Comparison of ENCODE assay signal across 14 cellular contexts in the genomic region with DNA sequence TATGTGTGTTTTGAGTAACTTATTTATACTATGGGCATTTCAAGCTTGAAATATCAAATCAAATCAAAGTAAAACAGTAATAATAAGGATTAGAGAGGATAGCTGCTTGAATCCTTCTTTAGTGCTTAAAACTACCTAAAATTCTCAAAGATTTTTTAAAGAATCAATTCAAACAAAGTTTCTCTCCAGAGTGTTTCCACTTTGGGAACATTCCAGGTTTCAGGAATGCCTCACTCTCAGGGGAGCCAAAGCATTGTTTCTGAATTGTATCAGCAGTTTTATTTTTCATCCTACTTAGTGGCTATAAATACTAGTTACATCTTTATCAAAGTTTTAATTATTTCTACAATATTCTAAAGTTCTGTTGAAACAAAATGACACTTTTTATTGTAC. TPM values are rescaled to one million over a fixed set of nuclear protein-coding genes. Genes with fewer than 3 reads are reported as not detected.
DNase-seq lines count a peak whose midpoint lies in the region; ATAC-seq, FAIRE-seq and TF ChIP-seq lines count a peak whose summit lies in the region.
"Had no signal": no experiment of that assay in that cellular context is flagged by ENCODE, and none has a peak within 500 bp of the region (broad histone marks: within the 10 kb centered on the region; RNA-seq: fewer than 3 reads in every experiment).

No MANE protein-coding gene starts in this region.

- H3K27me3 ChIP-seq in HUES64 (ENCODE audit: insufficient read depth, low read length) (no peaks in the 10 kb centered on the region), right lobe of liver (no peaks in the 10 kb centered on the region), stomach (no peaks in the 10 kb centered on the region)

- FAIRE-seq in H54 (lab: Jason Lieb, UNC) = no peak
- FAIRE-seq: K562 had no signal

- TF ChIP-seq EP300 in stomach (IDR thresholded peaks at IDR 0.05) = no peak

- ATAC-seq in right lobe of liver = peak in 2 of 4 donors; percentile 14 to 22
- ATAC-seq in HG03442 (IDR thresholded peaks at IDR 0.05; ENCODE audit: unreplicated experiment) = no peak
- ATAC-seq in HG03354 (IDR thresholded peaks at IDR 0.05; ENCODE audit: poor library complexity, severe bottlenecking, unreplicated experiment) = no peak
- ATAC-seq: K562; stimulated activated naive CD8-positive, alpha-beta T cell treated with anti-CD3 and anti-CD28 coated beads, Interleukin-15, amount 100 ng/mL, for 72 hours had no signal

- intact Hi-C loops in right lobe of liver (cut with DNase I) = no loop called here
- intact Hi-C loops in stomach (cut with DNase I; ENCODE audit: low total_unique reads) = no loop called here

- peaks cover 31% of the 10 kb centered on the region for H3K4me1 ChIP-seq in HUES64 (ENCODE audit: insufficient read depth, low read length)
- no peaks in the 10 kb centered on the region for H3K4me1 ChIP-seq in right lobe of liver
- peaks cover 0 to 21% (median 13%) of the 10 kb centered on the region in 4 donors for H3K4me1 ChIP-seq in stomach

- H3K27ac ChIP-seq in HUES64 (ENCODE audit: low read depth, low read length) (peak overlapping the region; percentile 53), right lobe of liver (peak overlapping the region; percentile 17 to 31 (median 28)), stomach (peak overlapping the region in 4 of 5 donors; percentile 71 to 82 (median 76))

- TF ChIP-seq POLR2A in right lobe of liver (IDR thresholded peaks at IDR 0.05) = no peak
- no peak for TF ChIP-seq POLR2A in stomach (IDR thresholded peaks at IDR 0.05)
- no peak for TF ChIP-seq POLR2A in H54 (IDR thresholded peaks at IDR 0.05; ENCODE audit: low read depth, low read length)

- no peak overlapping the region; the same call in 1 of the 2 replicates for H3K9ac ChIP-seq in HUES64 (ENCODE audit: low read depth, low read length)

- no peaks in the 10 kb centered on the region for H3K9me3 ChIP-seq in HUES64 (ENCODE audit: insufficient read depth, low read depth, low read length)
- no peaks in the 10 kb centered on the region for H3K9me3 ChIP-seq in right lobe of liver
- H3K9me3 ChIP-seq in stomach = no peaks in the 10 kb centered on the region

- H3K4me3 ChIP-seq in HUES64 (ENCODE audit: low read length) (peak overlapping the region; percentile 38), right lobe of liver (peak overlapping the region in 1 of 3 donors; percentile 18), stomach (peak overlapping the region; percentile 35 to 43 (median 38))
- H3K4me3 ChIP-seq: K562 had no signal

- H3K36me3 ChIP-seq in HUES64 (ENCODE audit: insufficient read depth, low read length) (no peaks in the 10 kb centered on the region), right lobe of liver (no peaks in the 10 kb centered on the region), stomach (no peaks in the 10 kb centered on the region)

- peak; percentile 48 for DNase-seq in dedifferentiated amniotic fluid mesenchymal stem cell (ENCODE audit: extremely low spot score)
- DNase-seq in right lobe of liver = no peak
- no peak for DNase-seq in stomach
- no peak for DNase-seq in H54 (ENCODE audit: insufficient read length, low spot score)
- DNase-seq in NCI-H1417 (lab: John Stamatoyannopoulos, UW) = no peak
- DNase-seq: activated effector memory CD4-positive, alpha-beta T cell treated with Interleukin-2 at 50 U/mL for 16 hours; DMS153; glutamatergic neuron; NCI-H526; stimulated activated naive CD8-positive, alpha-beta T cell treated with anti-CD3 and anti-CD28 coated beads, Interleukin-15, amount 100 ng/mL, for 72 hours had no signal

- TF ChIP-seq CTCF in right lobe of liver (IDR thresholded peaks at IDR 0.05) (no peak), stomach (IDR thresholded peaks at IDR 0.05) (no peak)

RNA-seq across cellular contexts. Expression of a gene that starts 0.8 kb away (rescaled TPM):
- polyA plus RNA-seq in HUES64 (2013, experiment 1 of 2) = 0.30 TPM
- 0.44 TPM for polyA plus RNA-seq in HUES64 (2013, experiment 2 of 2)
- total RNA-seq in right lobe of liver (under 1 TPM; 0.31 to 0.77 (median 0.60) TPM), stomach (1 to 10 TPM in 2 of 5 donors, under 1 TPM in 3; under 0.01 to 6.2 (median 0.58) TPM)
- polyA plus RNA-seq in stomach = 1 to 10 TPM in 1 of 3 donors, under 1 TPM in 1, not detected in 1; 0.31 to 1.2 TPM
- total RNA-seq: K562 had no signal
- polyA plus RNA-seq: K562 had no signal

RNA-seq across cellular contexts. Expression of a gene that starts 38.7 kb away (rescaled TPM):
- polyA plus RNA-seq in HUES64 (2013, experiment 1 of 2) = 111 TPM
- 150 TPM for polyA plus RNA-seq in HUES64 (2013, experiment 2 of 2)
- under 1 TPM in 4 of 6 experiments, not detected in 2; 0.24 to 0.56 (median 0.37) TPM for total RNA-seq in right lobe of liver
- total RNA-seq in stomach = 1 to 10 TPM in 1 of 5 donors, not detected in 4; 5.5 TPM
- under 1 TPM in 1 of 3 donors, not detected in 2; 0.18 TPM for polyA plus RNA-seq in stomach
